ENCODE assay signal across 8 cellular contexts in the genomic region with DNA sequence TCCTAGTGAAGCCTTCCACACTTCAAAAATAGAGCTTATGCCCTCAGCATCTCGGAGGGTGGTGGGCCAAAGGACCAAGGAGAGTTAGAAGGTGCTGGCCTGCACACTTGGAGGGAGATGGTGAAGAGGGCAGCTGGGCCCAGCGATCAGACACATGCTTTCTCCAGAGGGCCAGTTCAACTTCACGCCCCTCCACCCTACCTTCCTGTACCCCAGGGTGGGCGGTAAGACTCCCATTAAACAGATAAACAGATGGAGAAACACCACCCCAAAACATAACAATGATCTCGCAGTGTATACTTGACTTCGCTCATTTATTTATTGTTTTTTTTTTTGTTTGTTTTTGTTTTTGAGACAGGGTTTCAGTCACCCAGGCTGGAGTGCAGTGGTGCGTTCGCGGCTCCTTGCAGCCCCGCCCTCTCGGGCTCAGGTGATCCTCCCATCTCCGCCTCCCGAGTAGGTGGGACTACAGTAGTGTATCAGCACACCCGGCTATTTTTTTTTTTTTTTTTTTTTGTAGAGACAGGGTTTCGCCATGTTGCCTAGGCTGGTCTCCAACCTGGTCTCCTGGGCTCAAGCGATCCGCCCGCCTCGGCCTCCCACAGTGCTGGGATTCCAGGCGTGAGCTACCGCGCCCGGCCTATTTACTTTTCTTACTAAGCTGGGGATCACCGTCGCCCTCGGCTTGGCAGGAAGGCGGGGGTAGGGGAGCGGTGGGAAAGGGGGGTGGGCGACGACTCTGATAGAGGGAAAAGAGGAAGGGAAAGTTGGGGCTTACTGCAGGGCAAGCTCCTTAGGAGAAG. TPM values are rescaled to one million over a fixed set of nuclear protein-coding genes. Genes with fewer than 3 reads are reported as not detected.
DNase-seq lines count a peak whose midpoint lies in the region; ATAC-seq lines count a peak whose summit lies in the region.

No MANE protein-coding gene starts in this region.

- H3K4me3 Mint-ChIP-seq in activated CD4-positive, alpha-beta memory T cell treated with anti-CD3 and anti-CD28 coated beads, Interleukin-2, amount 10 ng/mL, durations not matched to agents 7 days and 5 days, result peak overlapping the region; percentile 95

- peaks cover 48% of the 10 kb centered on the region for H3K4me1 ChIP-seq in mononuclear cell (ENCODE audit: insufficient read depth, low read length)

- CTCF ChIA-PET in activated CD4-positive, alpha-beta memory T cell treated with anti-CD3 and anti-CD28 coated beads, Interleukin-2, amount 10 ng/mL, durations not matched to agents 7 days and 5 days (lab: Charles Lee), result interaction anchor here (0.7 to 4.2 kb wide), 13 partner anchors 9 to 908 kb away, joined by 3 to 22 read pairs (median 6); a partner anchor contains a TSS

- no peaks in the 10 kb centered on the region for H3K27me3 ChIP-seq in mononuclear cell (ENCODE audit: insufficient read depth, low read length)

- H3K9me3 ChIP-seq in mononuclear cell (ENCODE audit: low read depth, low read length), result no peaks in the 10 kb centered on the region

- DNase-seq in NCI-H526 treated with DMSO at 0.1 percent for 48 hours (lab: John Stamatoyannopoulos, UW), result peak; percentile 42
- DNase-seq in activated CD4-positive, alpha-beta memory T cell treated with anti-CD3 and anti-CD28 coated beads, Interleukin-2, amount 10 ng/mL, durations not matched to agents 7 days and 5 days, result peak; percentile 91
- DNase-seq in effector CD4-positive, alpha-beta T cell, result peak; percentile 78
- DNase-seq in stimulated activated CD8-positive, alpha-beta memory T cell treated with anti-CD3 and anti-CD28 coated beads, Interleukin-4, amount 100 ng/mL, for 4 hours (ENCODE audit: low read depth in 2 of 2, low spot score in 1 of 2), result peak; percentile 67 to 78

- H3K27ac Mint-ChIP-seq in activated CD4-positive, alpha-beta memory T cell treated with anti-CD3 and anti-CD28 coated beads, Interleukin-2, amount 10 ng/mL, durations not matched to agents 7 days and 5 days, result peak overlapping the region; percentile 92

- POLR2A ChIA-PET in activated CD4-positive, alpha-beta memory T cell treated with anti-CD3 and anti-CD28 coated beads, Interleukin-2, amount 10 ng/mL, durations not matched to agents 7 days and 5 days (lab: Charles Lee), result interaction anchor here (0.6 to 6.3 kb wide), 22 partner anchors 8 to 743 kb away, joined by 3 to 79 read pairs (median 5); a partner anchor contains a TSS

- H3K36me3 Mint-ChIP-seq in activated CD4-positive, alpha-beta memory T cell treated with anti-CD3 and anti-CD28 coated beads, Interleukin-2, amount 10 ng/mL, durations not matched to agents 7 days and 5 days (ENCODE audit: low read depth), result peaks cover 15% of the 10 kb centered on the region

- no peaks in the 10 kb centered on the region for H3K27me3 Mint-ChIP-seq in activated CD4-positive, alpha-beta memory T cell treated with anti-CD3 and anti-CD28 coated beads, Interleukin-2, amount 10 ng/mL, durations not matched to agents 7 days and 5 days

- H3K4me1 Mint-ChIP-seq in activated CD4-positive, alpha-beta memory T cell treated with anti-CD3 and anti-CD28 coated beads, Interleukin-2, amount 10 ng/mL, durations not matched to agents 7 days and 5 days, result peaks cover 46% of the 10 kb centered on the region

- peak overlapping the region; percentile 78 for H3K4me3 ChIP-seq in mononuclear cell (ENCODE audit: low read length)

- ATAC-seq in GM18867 (IDR thresholded peaks at IDR 0.05; ENCODE audit: unreplicated experiment) (peak; percentile 55), HG03175 (IDR thresholded peaks at IDR 0.05; ENCODE audit: unreplicated experiment) (peak; percentile 57), GM18511 (IDR thresholded peaks at IDR 0.05; ENCODE audit: unreplicated experiment) (no peak)

- H3K9me3 Mint-ChIP-seq in activated CD4-positive, alpha-beta memory T cell treated with anti-CD3 and anti-CD28 coated beads, Interleukin-2, amount 10 ng/mL, durations not matched to agents 7 days and 5 days, result no peaks in the 10 kb centered on the region

RNA-seq across cellular contexts. Expression of a gene that starts 1.8 kb away (rescaled TPM):
- under 1 TPM in 1 of 2 experiments, not detected in 1; 0.33 TPM for total RNA-seq in activated CD4-positive, alpha-beta memory T cell treated with anti-CD3 and anti-CD28 coated beads, Interleukin-2, amount 10 ng/mL, durations not matched to agents 7 days and 5 days
- total RNA-seq in mononuclear cell, result 0.10 TPM

RNA-seq across cellular contexts. Expression of a gene that starts 17.1 kb away (rescaled TPM):
- total RNA-seq in activated CD4-positive, alpha-beta memory T cell treated with anti-CD3 and anti-CD28 coated beads, Interleukin-2, amount 10 ng/mL, durations not matched to agents 7 days and 5 days, result 10 to 100 TPM; 60.9 to 64.5 TPM
- total RNA-seq in mononuclear cell, result 16.0 TPM

RNA-seq across cellular contexts. Expression of a gene that starts 28.9 kb away (rescaled TPM):
- total RNA-seq in activated CD4-positive, alpha-beta memory T cell treated with anti-CD3 and anti-CD28 coated beads, Interleukin-2, amount 10 ng/mL, durations not matched to agents 7 days and 5 days, result 10 to 100 TPM; 13.5 to 14.3 TPM
- 4.7 TPM for total RNA-seq in mononuclear cell

RNA-seq across cellular contexts. Expression of a gene that starts 30.9 kb away (rescaled TPM):
- total RNA-seq in activated CD4-positive, alpha-beta memory T cell treated with anti-CD3 and anti-CD28 coated beads, Interleukin-2, amount 10 ng/mL, durations not matched to agents 7 days and 5 days, result 1 to 10 TPM; 1.4 TPM
- 4.1 TPM for total RNA-seq in mononuclear cell

RNA-seq across cellular contexts. Expression of a gene that starts 53.0 kb away (rescaled TPM):
- total RNA-seq in activated CD4-positive, alpha-beta memory T cell treated with anti-CD3 and anti-CD28 coated beads, Interleukin-2, amount 10 ng/mL, durations not matched to agents 7 days and 5 days, result 10 to 100 TPM; 74.3 to 78.9 TPM
- total RNA-seq in mononuclear cell, result 52.6 TPM
